Comparison of ENCODE assay signal across 8 cellular contexts in genomic region chr7:130273081-130273699, GRCh38. TPM values are rescaled to one million over a fixed set of nuclear protein-coding genes. Genes with fewer than 3 reads are reported as not detected.
A peak's percentile ranks its signal among the peaks of the same experiment; 100 is the strongest.
DNase-seq lines count a peak whose midpoint lies in the region; ATAC-seq and TF ChIP-seq lines count a peak whose summit lies in the region.

No MANE protein-coding gene starts in this region.

- peak; percentile 32 for ATAC-seq in naive thymus-derived CD4-positive, alpha-beta T cell
- no peak for ATAC-seq in GM19023 (IDR thresholded peaks at IDR 0.05; ENCODE audit: unreplicated experiment)

- H3K9me3 Mint-ChIP-seq in naive thymus-derived CD4-positive, alpha-beta T cell = peaks cover 0 to 2% (median 0%) of the 10 kb centered on the region in 11 donors

- H3K27ac Mint-ChIP-seq in naive thymus-derived CD4-positive, alpha-beta T cell = peak overlapping the region in 5 of 9 donors; percentile 15 to 90 (median 40)

- no peaks in the 10 kb centered on the region for H3K4me1 ChIP-seq in colonic mucosa
- H3K4me1 ChIP-seq in naive thymus-derived CD4-positive, alpha-beta T cell (ENCODE audit: control insufficient read depth in 2 of 2, insufficient read depth in 2 of 2, low read length in 2 of 2) = peaks cover 0 to 5% of the 10 kb centered on the region in 2 donors

- CTCF ChIA-PET in naive thymus-derived CD4-positive, alpha-beta T cell (lab: Charles Lee) = interaction anchor here (0.6 kb wide), 1 partner anchor 90 kb away, joined by 4 read pairs; no protein-coding TSS in a partner anchor

- peaks cover 0 to 3% (median 0%) of the 10 kb centered on the region in 5 donors for H3K36me3 Mint-ChIP-seq in naive thymus-derived CD4-positive, alpha-beta T cell

- no peak overlapping the region for H3K27ac ChIP-seq in colonic mucosa
- H3K27ac ChIP-seq in naive thymus-derived CD4-positive, alpha-beta T cell (ENCODE audit: low read depth, low read length) = no peak overlapping the region

- H3K27me3 Mint-ChIP-seq in naive thymus-derived CD4-positive, alpha-beta T cell = peaks cover 0 to 6% (median 0%) of the 10 kb centered on the region in 5 donors

- POLR2A ChIA-PET in naive thymus-derived CD4-positive, alpha-beta T cell (lab: Charles Lee) = interaction anchor here (0.5 to 0.6 kb wide), 2 partner anchors 36 to 182 kb away, joined by 3 to 6 read pairs; no protein-coding TSS in a partner anchor

- DNase-seq in HCEC 1CT (peak; percentile 17), NCI-H524 (lab: John Stamatoyannopoulos, UW) (peak; percentile 95), colonic mucosa (peak; percentile 23), GF-D8 (lab: John Stamatoyannopoulos, UW) (no peak), activated gamma-delta T cell (lab: John Stamatoyannopoulos, UW) (no peak), ureter (ENCODE audit: low spot score) (no peak)
- DNase-seq in naive thymus-derived CD4-positive, alpha-beta T cell = peak in 7 of 9 donors; percentile 14 to 41 (median 22)

- H3K4me1 Mint-ChIP-seq in naive thymus-derived CD4-positive, alpha-beta T cell = peaks cover 0 to 29% (median 12%) of the 10 kb centered on the region in 7 donors

- H3K36me3 ChIP-seq in colonic mucosa = no peaks in the 10 kb centered on the region
- H3K36me3 ChIP-seq in naive thymus-derived CD4-positive, alpha-beta T cell (ENCODE audit: control insufficient read depth in 2 of 3, insufficient read depth in 3 of 3, low read length in 3 of 3) = no peaks in the 10 kb centered on the region

- intact Hi-C loops in colonic mucosa (cut with DNase I) = no loop called here
- intact Hi-C loops in naive thymus-derived CD4-positive, alpha-beta T cell (cut with micrococcal nuclease) = no loop called here

- H3K4me3 Mint-ChIP-seq in naive thymus-derived CD4-positive, alpha-beta T cell = peak overlapping the region; percentile 54 to 91 (median 80)

- H3K27me3 ChIP-seq in colonic mucosa = no peaks in the 10 kb centered on the region
- no peaks in the 10 kb centered on the region for H3K27me3 ChIP-seq in naive thymus-derived CD4-positive, alpha-beta T cell (ENCODE audit: control insufficient read depth in 2 of 2, insufficient read depth in 2 of 2, low read length in 2 of 2)

- no peaks in the 10 kb centered on the region for H3K9me3 ChIP-seq in colonic mucosa
- no peaks in the 10 kb centered on the region for H3K9me3 ChIP-seq in naive thymus-derived CD4-positive, alpha-beta T cell (ENCODE audit: control insufficient read depth in 2 of 3, low read length in 3 of 3)

- H3K4me3 ChIP-seq in colonic mucosa = no peak overlapping the region
- peak overlapping the region; percentile 28 for H3K4me3 ChIP-seq in naive thymus-derived CD4-positive, alpha-beta T cell (ENCODE audit: low read length)

- H3K9ac ChIP-seq in colonic mucosa (ENCODE audit: low read depth in 2 of 2, low read length in 2 of 2) = no peak overlapping the region

- no peak for TF ChIP-seq CTCF in colonic mucosa (IDR thresholded peaks at IDR 0.05)

RNA-seq across cellular contexts. Expression of gene CPA2, which starts 6.5 kb away (rescaled TPM):
- total RNA-seq in colonic mucosa (1 to 10 TPM in 1 of 2 donors, under 1 TPM in 1; 0.48 to 5.2 TPM), ureter (not detected)
- not detected for total RNA-seq in naive thymus-derived CD4-positive, alpha-beta T cell
- not detected for polyA plus RNA-seq in naive thymus-derived CD4-positive, alpha-beta T cell

RNA-seq across cellular contexts. Expression of gene CPA4, which starts 19.8 kb away (rescaled TPM):
- not detected for total RNA-seq in colonic mucosa
- not detected for total RNA-seq in naive thymus-derived CD4-positive, alpha-beta T cell
- polyA plus RNA-seq in naive thymus-derived CD4-positive, alpha-beta T cell = not detected
- total RNA-seq in ureter = not detected

Comparison
In these comparisons a context has a peak if more than half of its experiments do, and no peak if none do; other contexts are left out.
1. DNase-seq: peak in HCEC 1CT (single experiment), NCI-H524 (2 of 2), colonic mucosa (single experiment) and naive thymus-derived CD4-positive, alpha-beta T cell (7 of 9); none in GF-D8 (single experiment), activated gamma-delta T cell (single experiment) and ureter (single experiment).